16 cellular contexts compared by ENCODE assay signal in the genomic region with DNA sequence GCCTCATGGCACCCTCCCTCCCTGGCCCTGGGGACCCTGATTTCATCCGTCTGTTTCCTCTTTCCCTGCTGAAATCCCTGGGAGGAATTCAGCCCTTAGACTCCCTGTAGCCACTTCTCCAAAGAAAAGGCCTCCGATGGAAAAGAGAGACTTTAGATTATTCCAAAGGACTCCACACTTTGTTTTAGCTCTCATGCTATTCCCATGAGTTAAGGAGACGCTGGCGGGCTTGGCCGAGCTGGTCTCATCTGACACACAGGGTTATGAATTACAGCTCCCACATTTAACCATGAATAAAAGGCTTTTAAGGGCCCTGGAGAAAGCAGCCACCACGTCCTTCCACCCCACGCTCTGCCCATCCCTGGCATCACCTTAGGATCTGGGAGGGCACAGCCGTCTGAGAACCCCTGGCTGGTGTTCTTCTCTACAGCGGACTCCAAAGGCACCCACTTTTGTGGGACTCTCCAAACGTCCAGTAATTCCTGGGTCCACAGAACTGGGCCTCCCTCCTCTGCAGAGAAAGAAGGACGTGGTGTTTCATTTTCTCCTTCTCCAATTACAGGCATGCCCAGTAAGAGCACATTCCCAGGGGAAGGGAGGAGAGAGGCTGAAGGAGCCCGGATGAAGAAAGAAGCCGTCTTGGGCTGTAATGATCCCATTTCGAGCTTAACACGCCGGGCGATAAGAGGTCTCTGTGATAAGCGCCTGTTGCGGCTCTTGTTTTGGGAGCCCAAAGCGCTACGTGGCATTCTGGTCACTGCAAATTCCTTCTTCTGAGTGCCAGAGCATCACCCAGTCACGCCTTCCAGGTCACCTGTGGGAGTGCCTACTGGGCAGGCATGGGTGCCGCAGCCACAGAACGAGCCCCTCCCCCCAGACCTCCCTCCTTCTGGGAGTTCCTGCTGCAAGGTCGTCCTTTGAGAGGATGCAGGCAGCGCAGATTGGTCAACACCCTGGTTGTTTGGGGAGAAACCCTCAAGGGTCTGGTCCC. TPM values are rescaled to one million over a fixed set of nuclear protein-coding genes. Genes with fewer than 3 reads are reported as not detected.
DNase-seq lines count a peak whose midpoint lies in the region; TF ChIP-seq lines count a peak whose summit lies in the region.
"Had no signal": no experiment of that assay in that cellular context is flagged by ENCODE, and none has a peak within 500 bp of the region (broad histone marks: within the 10 kb centered on the region; RNA-seq: fewer than 3 reads in every experiment).

No MANE protein-coding gene starts in this region.

- no peak overlapping the region for H3K9ac ChIP-seq in GM23248
- no peak overlapping the region for H3K9ac ChIP-seq in smooth muscle cell (ENCODE audit: low read depth)
- H3K9ac ChIP-seq: parathyroid adenoma had no signal

- no peaks in the 10 kb centered on the region for H3K4me1 ChIP-seq in GM23248 (ENCODE audit: insufficient read depth)
- H3K4me1 ChIP-seq in ascending aorta: peaks cover 5 to 17% of the 10 kb centered on the region in 2 donors
- H3K4me1 ChIP-seq in hepatocyte (ENCODE audit: insufficient read depth): peaks cover 4% of the 10 kb centered on the region
- peaks cover 0 to 20% (median 6%) of the 10 kb centered on the region in 4 donors for H3K4me1 ChIP-seq in stomach
- H3K4me1 ChIP-seq in effector memory CD4-positive, alpha-beta T cell (ENCODE audit: control insufficient read depth, insufficient read depth, low read length, poor library complexity, severe bottlenecking): no peaks in the 10 kb centered on the region
- H3K4me1 ChIP-seq in suprapubic skin: peaks cover 2% of the 10 kb centered on the region
- H3K4me1 ChIP-seq in smooth muscle cell (ENCODE audit: low read depth): peaks cover 6% of the 10 kb centered on the region
- H3K4me1 ChIP-seq: adrenal gland, parathyroid adenoma had no signal

- intact Hi-C loops in ascending aorta (cut with DNase I): no loop called here
- intact Hi-C loops in stomach (cut with DNase I; ENCODE audit: low total_unique reads): no loop called here

- H3K79me2 ChIP-seq in GM23248 (ENCODE audit: insufficient read depth): no peaks in the 10 kb centered on the region
- no peaks in the 10 kb centered on the region for H3K79me2 ChIP-seq in hepatocyte
- H3K79me2 ChIP-seq in smooth muscle cell (ENCODE audit: low read depth): no peaks in the 10 kb centered on the region
- H3K79me2 ChIP-seq: parathyroid adenoma had no signal

- in situ Hi-C loops in GM23248 (cut with MboI): no loop called here

- TF ChIP-seq CTCF in ascending aorta (IDR thresholded peaks at IDR 0.05): no peak
- TF ChIP-seq CTCF in hepatocyte (IDR thresholded peaks at IDR 0.05; ENCODE audit: poor library complexity): no peak
- no peak for TF ChIP-seq CTCF in stomach (IDR thresholded peaks at IDR 0.05)
- no peak for TF ChIP-seq CTCF in suprapubic skin (IDR thresholded peaks at IDR 0.05)
- no peak for TF ChIP-seq CTCF in smooth muscle cell (IDR thresholded peaks at IDR 0.05; ENCODE audit: borderline replicate concordance, insufficient read depth, poor library complexity, severe bottlenecking)

- TF ChIP-seq POLR2A in stomach (IDR thresholded peaks at IDR 0.05) (no peak), suprapubic skin (IDR thresholded peaks at IDR 0.05) (no peak)

- peak; percentile 36 for DNase-seq in GM23248
- DNase-seq in ascending aorta (ENCODE audit: low spot score in 2 of 2): no peak
- peak; percentile 37 for DNase-seq in hepatocyte (ENCODE audit: low spot score)
- peak; percentile 66 for DNase-seq in stomach
- DNase-seq in effector memory CD4-positive, alpha-beta T cell: no peak
- no peak for DNase-seq in Ammon's horn (ENCODE audit: low spot score)
- DNase-seq in suprapubic skin (ENCODE audit: low spot score in 2 of 2): no peak
- no peak for DNase-seq in smooth muscle cell (lab: John Stamatoyannopoulos, UW; ENCODE audit: unreplicated experiment)
- DNase-seq: activated T-cell treated with anti-CD3 and anti-CD28 coated beads, Interleukin-2, amount 50 U/mL, for 48 hours; adrenal gland; CD4-positive, alpha-beta T cell; dermis blood vessel endothelial cell; Kasumi-1; NCI-H2029; stimulated activated CD4-positive, alpha-beta T cell treated with anti-CD3 and anti-CD28 coated beads, Interleukin-15, amount 100 ng/mL, for 24 hours had no signal

- no peak for TF ChIP-seq EP300 in stomach (IDR thresholded peaks at IDR 0.05)
- no peak for TF ChIP-seq EP300 in suprapubic skin (IDR thresholded peaks at IDR 0.05)

- H4K20me1 ChIP-seq in GM23248 (ENCODE audit: insufficient read depth): no peaks in the 10 kb centered on the region
- H4K20me1 ChIP-seq in hepatocyte (ENCODE audit: insufficient read depth, poor library complexity, severe bottlenecking): no peaks in the 10 kb centered on the region
- no peaks in the 10 kb centered on the region for H4K20me1 ChIP-seq in smooth muscle cell (ENCODE audit: low read depth)

- H3K9me3 ChIP-seq in GM23248 (ENCODE audit: low read depth) (no peaks in the 10 kb centered on the region), ascending aorta (no peaks in the 10 kb centered on the region), hepatocyte (ENCODE audit: low read depth) (no peaks in the 10 kb centered on the region), stomach (no peaks in the 10 kb centered on the region), suprapubic skin (no peaks in the 10 kb centered on the region), smooth muscle cell (replicated peaks; ENCODE audit: low read depth) (no peaks in the 10 kb centered on the region)
- H3K9me3 ChIP-seq in effector memory CD4-positive, alpha-beta T cell (ENCODE audit: control insufficient read depth, low read length): no peaks in the 10 kb centered on the region
- H3K9me3 ChIP-seq: adrenal gland had no signal

- H2AFZ ChIP-seq in GM23248 (no peak overlapping the region), hepatocyte (no peak overlapping the region), smooth muscle cell (ENCODE audit: low read depth) (no peak overlapping the region)
- H2AFZ ChIP-seq: parathyroid adenoma had no signal

- H3K4me2 ChIP-seq in GM23248 (ENCODE audit: unreplicated experiment): no peak overlapping the region
- H3K4me2 ChIP-seq in hepatocyte: peak overlapping the region; percentile 64
- no peak overlapping the region for H3K4me2 ChIP-seq in smooth muscle cell

- H3K27me3 ChIP-seq in GM23248 (replicated peaks; ENCODE audit: insufficient read depth) (peaks cover 10% of the 10 kb centered on the region), ascending aorta (no peaks in the 10 kb centered on the region), hepatocyte (no peaks in the 10 kb centered on the region), stomach (no peaks in the 10 kb centered on the region), suprapubic skin (no peaks in the 10 kb centered on the region), smooth muscle cell (ENCODE audit: low read depth) (no peaks in the 10 kb centered on the region)
- no peaks in the 10 kb centered on the region for H3K27me3 ChIP-seq in effector memory CD4-positive, alpha-beta T cell (replicated peaks; ENCODE audit: control insufficient read depth, insufficient read depth, low read length, poor library complexity, severe bottlenecking)

- H3K4me3 ChIP-seq in GM23248 (no peak overlapping the region), ascending aorta (peak overlapping the region in 1 of 2 donors; percentile 25), hepatocyte (no peak overlapping the region), stomach (peak overlapping the region in 3 of 4 donors; percentile 7 to 25 (median 11)), suprapubic skin (no peak overlapping the region), smooth muscle cell (no peak overlapping the region)
- no peak overlapping the region for H3K4me3 ChIP-seq in effector memory CD4-positive, alpha-beta T cell (ENCODE audit: insufficient read depth, low read depth, low read length, poor library complexity, severe bottlenecking)
- H3K4me3 ChIP-seq: adrenal gland had no signal

- H3F3A ChIP-seq in GM23248 (ENCODE audit: insufficient read depth): no peaks in the 10 kb centered on the region
- H3F3A ChIP-seq in smooth muscle cell (ENCODE audit: low read depth): no peaks in the 10 kb centered on the region

- H3K36me3 ChIP-seq in GM23248 (ENCODE audit: low read depth): no peaks in the 10 kb centered on the region
- peaks cover 34 to 57% of the 10 kb centered on the region in 2 donors for H3K36me3 ChIP-seq in ascending aorta
- no peaks in the 10 kb centered on the region for H3K36me3 ChIP-seq in hepatocyte (replicated peaks; ENCODE audit: insufficient read depth, low read depth)
- peaks cover 0 to 27% (median 0%) of the 10 kb centered on the region in 4 donors for H3K36me3 ChIP-seq in stomach
- no peaks in the 10 kb centered on the region for H3K36me3 ChIP-seq in effector memory CD4-positive, alpha-beta T cell (ENCODE audit: control insufficient read depth, insufficient read depth, low read length)
- peaks cover 18% of the 10 kb centered on the region for H3K36me3 ChIP-seq in suprapubic skin
- H3K36me3 ChIP-seq in smooth muscle cell (ENCODE audit: low read depth): no peaks in the 10 kb centered on the region
- H3K36me3 ChIP-seq: adrenal gland had no signal

- H3K9me2 ChIP-seq in GM23248 (ENCODE audit: insufficient read depth): no peaks in the 10 kb centered on the region
- H3K9me2 ChIP-seq in hepatocyte (replicated peaks; ENCODE audit: insufficient read depth): no peaks in the 10 kb centered on the region

- 47 to 50% methylated on average over 26 of the region's 26 CpGs for WGBS in GM23248 (ENCODE audit: low coverage in 1 of 2, low lambda C conversion rate in 2 of 2, missing lambda C conversion rate in 2 of 2), 2 experiments
- 56% methylated on average over 26 of the region's 26 CpGs for WGBS in hepatocyte (ENCODE audit: low lambda C conversion rate, missing lambda C conversion rate)
- WGBS in stomach, 5 donors: 30 to 58% (median 40%) methylated on average over 22 to 26 of the region's 26 CpGs
- 78% methylated on average over 24 of the region's 26 CpGs for WGBS in suprapubic skin
- WGBS in smooth muscle cell (ENCODE audit: low lambda C conversion rate): 59% methylated on average over 26 of the region's 26 CpGs

- H3K27ac ChIP-seq in GM23248 (no peak overlapping the region), ascending aorta (peak overlapping the region; percentile 66 to 75), hepatocyte (peak overlapping the region; percentile 8), stomach (peak overlapping the region; percentile 16 to 72 (median 53)), suprapubic skin (no peak overlapping the region), smooth muscle cell (ENCODE audit: low read depth) (no peak overlapping the region)
- H3K27ac ChIP-seq in effector memory CD4-positive, alpha-beta T cell (ENCODE audit: insufficient read depth, low read length, poor library complexity, severe bottlenecking): no peak overlapping the region
- H3K27ac ChIP-seq: parathyroid adenoma had no signal

RNA-seq across cellular contexts. Expression of gene ANO1, which starts 57.3 kb away (rescaled TPM):
- 0.97 TPM in 1 of 2 replicates, not detected in the other for total RNA-seq in GM23248 (2014; rRNA removed; shearing (Covaris generic))
- polyA plus RNA-seq in GM23248 (2016; fragmentation: Nextera tagmentation; extraction: Ambion mirVana) (not detected in 2 replicates), hepatocyte (4.7 and 6.2 TPM in 2 replicates), stomach (1 to 10 TPM; 1.8 to 5.6 (median 4.3) TPM), smooth muscle cell (94.8 and 133 TPM in 2 replicates)
- total RNA-seq in ascending aorta (244 TPM), hepatocyte (10.5 and 12.1 TPM in 2 replicates), stomach (10 to 100 TPM in 4 of 5 donors, 1 to 10 TPM in 1; 5.2 to 69.6 (median 32.7) TPM), suprapubic skin (100 to 1,000 TPM in 3 of 4 donors, 10 to 100 TPM in 1; 87.7 to 133 (median 108) TPM), smooth muscle cell (93.4 and 107 TPM in 2 replicates)
- total RNA-seq: CD4-positive, alpha-beta T cell had no signal

Comparison
In these comparisons a context has a peak if more than half of its experiments do, and no peak if none do; other contexts are left out.
1. DNase-seq: peak in GM23248 (single experiment), hepatocyte (single experiment) and stomach (single experiment); none in ascending aorta (0 of 2), effector memory CD4-positive, alpha-beta T cell (0 of 3), Ammon's horn (single experiment), suprapubic skin (0 of 2) and smooth muscle cell (single experiment).
2. H3K27ac ChIP-seq: peak in ascending aorta (2 of 2), hepatocyte (single experiment) and stomach (5 of 5); none in GM23248 (single experiment), effector memory CD4-positive, alpha-beta T cell (single experiment), suprapubic skin (single experiment) and smooth muscle cell (single experiment).
3. H3K4me3 ChIP-seq: peak in stomach (3 of 4); none in GM23248 (single experiment), hepatocyte (single experiment), effector memory CD4-positive, alpha-beta T cell (single experiment), suprapubic skin (single experiment) and smooth muscle cell (single experiment).